Comparison of ENCODE assay signal across 13 cellular contexts in the genomic region with DNA sequence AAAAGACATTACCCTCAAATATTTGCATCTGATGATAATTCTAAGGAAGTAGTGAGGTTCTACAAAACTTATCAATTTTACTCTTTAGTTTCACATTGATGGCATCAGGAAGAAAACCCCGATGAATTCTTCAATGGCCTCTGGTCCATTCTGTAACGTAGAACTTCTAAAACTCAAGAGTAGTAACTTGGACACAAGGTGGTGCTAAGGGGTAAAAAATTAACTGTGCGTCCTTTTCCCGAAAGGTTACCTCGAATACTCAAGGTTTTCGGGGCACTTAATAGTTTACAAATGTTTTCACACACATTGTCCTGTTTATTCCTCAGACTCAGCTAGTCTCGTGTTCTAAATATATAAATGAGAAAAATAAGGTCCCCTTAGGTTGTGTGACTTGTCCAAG.
DNase-seq lines count a peak whose midpoint lies in the region; ATAC-seq, FAIRE-seq and TF ChIP-seq lines count a peak whose summit lies in the region.
"Had no signal": no experiment of that assay in that cellular context is flagged by ENCODE, and none has a peak within 500 bp of the region (broad histone marks: within the 10 kb centered on the region; RNA-seq: fewer than 3 reads in every experiment).

No MANE protein-coding gene starts in this region.

- H3F3A ChIP-seq in GM23248 (ENCODE audit: insufficient read depth): no peaks in the 10 kb centered on the region

- H3K4me1 ChIP-seq in GM23248 (ENCODE audit: insufficient read depth) (no peaks in the 10 kb centered on the region), OCI-LY7 (ENCODE audit: insufficient read depth, low read length, poor library complexity, severe bottlenecking) (no peaks in the 10 kb centered on the region)
- H3K4me1 ChIP-seq: parathyroid adenoma, upper lobe of right lung had no signal

- H3K36me3 ChIP-seq in GM23248 (ENCODE audit: low read depth) (no peaks in the 10 kb centered on the region), OCI-LY7 (ENCODE audit: insufficient read depth, low read length) (no peaks in the 10 kb centered on the region)
- H3K36me3 ChIP-seq: upper lobe of right lung had no signal

- WGBS in GM23248 (ENCODE audit: low coverage in 1 of 2, low lambda C conversion rate in 2 of 2, missing lambda C conversion rate in 2 of 2), 2 experiments: 19 to 21% methylated on average over 7 of the region's 7 CpGs

- ATAC-seq in HG02610 (IDR thresholded peaks at IDR 0.05; ENCODE audit: unreplicated experiment): no peak
- no peak for ATAC-seq in GM21529 (IDR thresholded peaks at IDR 0.05; ENCODE audit: unreplicated experiment)
- ATAC-seq in GM18511 (IDR thresholded peaks at IDR 0.05; ENCODE audit: unreplicated experiment): no peak
- ATAC-seq: activated CD8-positive, alpha-beta T cell treated with anti-CD3 and anti-CD28 coated beads, Interleukin-2, amount 10 ng/mL, durations not matched to agents 7 days and 5 days; left cardiac atrium; upper lobe of right lung had no signal

- POLR2A ChIA-PET in OCI-LY7 (lab: Charles Lee): no interaction called here

- DNase-seq in Ammon's horn (ENCODE audit: low spot score) (peak; percentile 7), GM23248 (peak; percentile 7), OCI-LY7 (ENCODE audit: low spot score) (no peak), fibroblast of peridontal ligament (ENCODE audit: extremely low read depth) (peak; percentile 0), GM12892 (ENCODE audit: insufficient read length) (no peak)
- DNase-seq: activated CD8-positive, alpha-beta T cell treated with anti-CD3 and anti-CD28 coated beads, Interleukin-2, amount 10 ng/mL, durations not matched to agents 7 days and 5 days; left cardiac atrium; NCI-H1694; upper lobe of right lung had no signal

- no TSS peak for BruUV-seq in OCI-LY7 (replicated peaks; lab: Mats Ljungman, UMichigan)

- H2AFZ ChIP-seq in GM23248 (no peak overlapping the region), OCI-LY7 (ENCODE audit: low read length) (no peak overlapping the region)
- H2AFZ ChIP-seq: parathyroid adenoma had no signal

- H4K20me1 ChIP-seq in GM23248 (ENCODE audit: insufficient read depth) (no peaks in the 10 kb centered on the region), OCI-LY7 (ENCODE audit: insufficient read depth, low read length) (no peaks in the 10 kb centered on the region)

- H3K9me3 ChIP-seq in GM23248 (ENCODE audit: low read depth) (no peaks in the 10 kb centered on the region), OCI-LY7 (ENCODE audit: low read length) (no peaks in the 10 kb centered on the region)
- H3K9me3 ChIP-seq: upper lobe of right lung had no signal

- H3K9me2 ChIP-seq in GM23248 (ENCODE audit: insufficient read depth): no peaks in the 10 kb centered on the region
- H3K9me2 ChIP-seq in OCI-LY7 (ENCODE audit: insufficient read depth, low read length): no peaks in the 10 kb centered on the region

- TF ChIP-seq CTCF in OCI-LY7 (conservative IDR thresholded peaks at IDR 0.05; ENCODE audit: low read length): peak; percentile 41; the same call in 1 of the 2 replicates

- H3K4me2 ChIP-seq in GM23248 (ENCODE audit: unreplicated experiment): no peak overlapping the region
- no peak overlapping the region for H3K4me2 ChIP-seq in OCI-LY7 (ENCODE audit: low read length)

- no peak for TF ChIP-seq POLR2A in GM12892 (IDR thresholded peaks at IDR 0.05; ENCODE audit: low read depth, low read length)

- CTCF ChIA-PET in OCI-LY7 (lab: Charles Lee; ENCODE audit: unreplicated experiment): no interaction called here

- H3K4me3 ChIP-seq in GM23248 (no peak overlapping the region), OCI-LY7 (ENCODE audit: low read depth, low read length, poor library complexity, severe bottlenecking) (no peak overlapping the region)
- H3K4me3 ChIP-seq: upper lobe of right lung had no signal

- no peaks in the 10 kb centered on the region for H3K79me2 ChIP-seq in GM23248 (ENCODE audit: insufficient read depth)
- H3K79me2 ChIP-seq in OCI-LY7 (ENCODE audit: insufficient read depth, low read depth, low read length): no peaks in the 10 kb centered on the region
- H3K79me2 ChIP-seq: parathyroid adenoma had no signal

- 0 out of 2 replicates have a peak, but pooled peaks cover under 1% of the 10 kb centered on the region for H3K27me3 ChIP-seq in GM23248 (replicated peaks; ENCODE audit: insufficient read depth)
- H3K27me3 ChIP-seq: upper lobe of right lung had no signal

- no peak overlapping the region for H3K27ac ChIP-seq in GM23248
- H3K27ac ChIP-seq in OCI-LY7 (ENCODE audit: low read depth, low read length, poor library complexity, severe bottlenecking): no peak overlapping the region
- H3K27ac ChIP-seq: parathyroid adenoma, upper lobe of right lung had no signal

- no peak for FAIRE-seq in GM12892 (lab: Jason Lieb, UNC)

- intact Hi-C loops in OCI-LY7 (cut with micrococcal nuclease; ENCODE audit: unreplicated experiment): no loop called here

- no peak overlapping the region for H3K9ac ChIP-seq in GM23248
- H3K9ac ChIP-seq: parathyroid adenoma had no signal

- in situ Hi-C loops in GM23248 (cut with MboI): no loop called here

Comparison
In these comparisons a context has a peak if more than half of its experiments do, and no peak if none do; other contexts are left out.
1. DNase-seq: peak in Ammon's horn (single experiment), GM23248 (single experiment) and fibroblast of peridontal ligament (single experiment); none in OCI-LY7 (single experiment) and GM12892 (single experiment).